ENCODE assay signal across 7 cellular contexts in genomic region chr15:92901053-92901761, GRCh38. TPM values are rescaled to one million over a fixed set of nuclear protein-coding genes. Genes with fewer than 3 reads are reported as not detected.
A peak's percentile ranks its signal among the peaks of the same experiment; 100 is the strongest.
DNase-seq lines count a peak whose midpoint lies in the region; ATAC-seq, FAIRE-seq and TF ChIP-seq lines count a peak whose summit lies in the region.

No MANE protein-coding gene starts in this region.

- H3K27me3 Mint-ChIP-seq in osteocyte (ENCODE audit: unreplicated experiment), result no peaks in the 10 kb centered on the region

- H3K9me1 ChIP-seq in endothelial cell of umbilical vein (replicated peaks; ENCODE audit: control insufficient read depth, extremely low read depth, insufficient read depth, low read length), result no peaks in the 10 kb centered on the region

- no peak for FAIRE-seq in endothelial cell of umbilical vein (lab: Jason Lieb, UNC)

- no peak for ATAC-seq in GM21528 (IDR thresholded peaks at IDR 0.05; ENCODE audit: low FRiP score, unreplicated experiment)

- H3K9me3 Mint-ChIP-seq in osteocyte (ENCODE audit: unreplicated experiment), result peaks cover 8% of the 10 kb centered on the region

- H3K79me2 ChIP-seq in GM23248 (ENCODE audit: insufficient read depth), result peaks cover 97% of the 10 kb centered on the region
- peaks cover 91% of the 10 kb centered on the region for H3K79me2 ChIP-seq in PC-9 (ENCODE audit: low read depth)
- peaks cover 92% of the 10 kb centered on the region for H3K79me2 ChIP-seq in endothelial cell of umbilical vein (ENCODE audit: control insufficient read depth, insufficient read depth, low read length)

- H3K9me2 ChIP-seq in GM23248 (ENCODE audit: insufficient read depth) (no peaks in the 10 kb centered on the region), PC-9 (ENCODE audit: insufficient read depth) (no peaks in the 10 kb centered on the region)

- CTCF ChIA-PET in PC-9 (lab: Charles Lee), result no interaction called here
- CTCF ChIA-PET in endothelial cell of umbilical vein (lab: Charles Lee), result interaction anchor here (0.7 to 6.8 kb wide), 8 partner anchors 12 to 104 kb away, joined by 3 to 67 read pairs (median 8); no protein-coding TSS in a partner anchor

- peak overlapping the region; percentile 99 for H3K9ac ChIP-seq in GM23248
- H3K9ac ChIP-seq in endothelial cell of umbilical vein (replicated peaks; ENCODE audit: extremely low read depth, insufficient read depth, low read length), result peak overlapping the region; percentile 100

- no peak overlapping the region for H2AFZ ChIP-seq in GM23248
- no peak overlapping the region for H2AFZ ChIP-seq in PC-9
- no peak overlapping the region for H2AFZ ChIP-seq in endothelial cell of umbilical vein (ENCODE audit: low read depth, low read length)

- in situ Hi-C loops in GM23248 (cut with MboI), result loop anchor here (10.0 kb wide), 1 partner anchor 96 kb away; no protein-coding TSS in a partner anchor

- H3F3A ChIP-seq in GM23248 (ENCODE audit: insufficient read depth), result peaks cover 96% of the 10 kb centered on the region
- H3F3A ChIP-seq in PC-9 (ENCODE audit: insufficient read depth, low read depth), result peaks cover 94% of the 10 kb centered on the region

- no peaks in the 10 kb centered on the region for H4K20me1 ChIP-seq in GM23248 (ENCODE audit: insufficient read depth)
- H4K20me1 ChIP-seq in PC-9 (ENCODE audit: insufficient read depth), result peaks cover 16% of the 10 kb centered on the region
- no peaks in the 10 kb centered on the region for H4K20me1 ChIP-seq in endothelial cell of umbilical vein (replicated peaks; ENCODE audit: control insufficient read depth, extremely low read depth, insufficient read depth, low read length)

- TF ChIP-seq POLR2A in endothelial cell of umbilical vein (IDR thresholded peaks at IDR 0.05; ENCODE audit: low read depth, low read length), result no peak

- POLR2A ChIA-PET in PC-9 (lab: Charles Lee; ENCODE audit: unreplicated experiment) (interaction anchor here (0.6 to 1.6 kb wide), 5 partner anchors 16 to 89 kb away, joined by 3 to 25 read pairs (median 7); no protein-coding TSS in a partner anchor), endothelial cell of umbilical vein (lab: Charles Lee) (interaction anchor here (1.6 to 2.2 kb wide), 4 partner anchors 8 to 19 kb away, joined by 10 to 52 read pairs (median 14); no protein-coding TSS in a partner anchor)

- peak; percentile 56 for DNase-seq in GM23248
- DNase-seq in PC-9, result no peak
- DNase-seq in endothelial cell of umbilical vein (ENCODE audit: low read depth, low spot score), result peak; percentile 53
- no peak for DNase-seq in osteocyte (ENCODE audit: extremely low spot score, unreplicated experiment)
- DNase-seq in amniotic stem cell (lab: John Stamatoyannopoulos, UW), result no peak
- no peak for DNase-seq in mucosa of gallbladder (ENCODE audit: low spot score)

- no peak for TF ChIP-seq CTCF in PC-9 (conservative IDR thresholded peaks at IDR 0.05)
- no peak for TF ChIP-seq CTCF in endothelial cell of umbilical vein (IDR thresholded peaks at IDR 0.05; ENCODE audit: extremely low read depth in 1 of 2, insufficient read depth in 1 of 2, low read depth in 1 of 2, low read length in 2 of 2)
- TF ChIP-seq CTCF in osteocyte (IDR thresholded peaks at IDR 0.05), result no peak

- no peaks in the 10 kb centered on the region for H3K9me3 ChIP-seq in GM23248 (ENCODE audit: low read depth)
- H3K9me3 ChIP-seq in PC-9 (ENCODE audit: insufficient read depth, low read depth), result no peaks in the 10 kb centered on the region
- H3K9me3 ChIP-seq in endothelial cell of umbilical vein (replicated peaks; ENCODE audit: control insufficient read depth, insufficient read depth, low read length), result no peaks in the 10 kb centered on the region

- TSS peak; percentile 53 for BruUV-seq in PC-9 (replicated peaks; lab: Mats Ljungman, UMichigan)
- TSS peak; percentile 38 for BruUV-seq in endothelial cell of umbilical vein (replicated peaks; lab: Mats Ljungman, UMichigan)

- dilution Hi-C loops in endothelial cell of umbilical vein (cut with MboI; ENCODE audit: extremely low pct_ligation_motif_present, low sequenced_read_pairs), result loop anchor here (25.0 kb wide), 1 partner anchor 89 kb away; no protein-coding TSS in a partner anchor

- H3K4me3 ChIP-seq in GM23248 (peak overlapping the region; percentile 97), PC-9 (peak overlapping the region; percentile 94), endothelial cell of umbilical vein (replicated peaks in 1 of 3; ENCODE audit: insufficient read depth in 1 of 3, low read depth in 1 of 3, low read length in 3 of 3) (peak overlapping the region; percentile 64 to 100 (median 97))

- H3K36me3 ChIP-seq in GM23248 (ENCODE audit: low read depth) (peaks cover 58% of the 10 kb centered on the region), PC-9 (ENCODE audit: low read depth) (peaks cover 70% of the 10 kb centered on the region), endothelial cell of umbilical vein (ENCODE audit: control insufficient read depth in 2 of 2, extremely low read depth in 1 of 2, insufficient read depth in 2 of 2, low read length in 2 of 2) (peaks cover 2 to 15% of the 10 kb centered on the region in 2 experiments)

- H3K4me1 ChIP-seq in GM23248 (ENCODE audit: insufficient read depth), result peaks cover 45% of the 10 kb centered on the region
- peaks cover 19% of the 10 kb centered on the region for H3K4me1 ChIP-seq in PC-9 (replicated peaks; ENCODE audit: insufficient read depth)
- peaks cover 24% of the 10 kb centered on the region for H3K4me1 ChIP-seq in endothelial cell of umbilical vein (ENCODE audit: control insufficient read depth, extremely low read depth, insufficient read depth, low read length)

- peak overlapping the region; percentile 100 for H3K27ac Mint-ChIP-seq in osteocyte (ENCODE audit: unreplicated experiment)

- peak overlapping the region; percentile 99 for H3K4me2 ChIP-seq in GM23248 (ENCODE audit: unreplicated experiment)
- peak overlapping the region; percentile 97 for H3K4me2 ChIP-seq in PC-9
- peak overlapping the region; percentile 99 for H3K4me2 ChIP-seq in endothelial cell of umbilical vein (ENCODE audit: insufficient read depth, low read length)

- H3K27ac ChIP-seq in GM23248 (peak overlapping the region; percentile 98), PC-9 (peak overlapping the region; percentile 98), endothelial cell of umbilical vein (ENCODE audit: insufficient read depth, low read depth, low read length) (peak overlapping the region; percentile 98)

- H3K27me3 ChIP-seq in GM23248 (replicated peaks; ENCODE audit: insufficient read depth) (no peaks in the 10 kb centered on the region), PC-9 (ENCODE audit: insufficient read depth, low read depth) (no peaks in the 10 kb centered on the region), endothelial cell of umbilical vein (ENCODE audit: control insufficient read depth in 2 of 2, insufficient read depth in 2 of 2, low read length in 2 of 2) (no peaks in the 10 kb centered on the region)

- peak overlapping the region; percentile 94 for H3K4me3 Mint-ChIP-seq in osteocyte (ENCODE audit: unreplicated experiment)

- peaks cover 62% of the 10 kb centered on the region for H3K4me1 Mint-ChIP-seq in osteocyte (ENCODE audit: unreplicated experiment)

- intact Hi-C loops in PC-9 (cut with micrococcal nuclease; ENCODE audit: unreplicated experiment), result no loop called here
- intact Hi-C loops in endothelial cell of umbilical vein (cut with micrococcal nuclease), result loop anchor here (10.0 kb wide), 1 partner anchor 366 kb away; no protein-coding TSS in a partner anchor

- 0 to 1% methylated on average over 9 of the region's 9 CpGs for WGBS in GM23248 (ENCODE audit: low coverage in 1 of 2, low lambda C conversion rate in 2 of 2, missing lambda C conversion rate in 2 of 2), 2 experiments

- peaks cover 55% of the 10 kb centered on the region for H3K36me3 Mint-ChIP-seq in osteocyte (ENCODE audit: unreplicated experiment)

TF ChIP-seq in endothelial cell of umbilical vein, 7 proteins besides CTCF, POLR2A, EP300 and RAD21:
- TF ChIP-seq JUN (IDR thresholded peaks at IDR 0.05; ENCODE audit: borderline replicate concordance, insufficient read depth, insufficient read length, low read depth), result no peak
- TF ChIP-seq EZH2 (IDR thresholded peaks at IDR 0.05; ENCODE audit: borderline replicate concordance, low read depth, low read length, severe bottlenecking), result no peak
- no peak for TF ChIP-seq POLR2AphosphoS5 (IDR thresholded peaks at IDR 0.05; ENCODE audit: insufficient read depth, low read depth, low read length)

RNA-seq across cellular contexts. Expression of gene CHD2, which starts 1.1 kb away (rescaled TPM):
- 39.0 and 54.4 TPM in 2 replicates for total RNA-seq in GM23248 (2014; rRNA removed; shearing (Covaris generic))
- polyA plus RNA-seq in GM23248 (2016; fragmentation: Nextera tagmentation; extraction: Ambion mirVana) (36.5 and 37.0 TPM in 2 replicates), endothelial cell of umbilical vein (35.9 and 53.8 TPM in 2 replicates)
- total RNA-seq in PC-9 (2021) (105 and 120 TPM in 2 replicates), endothelial cell of umbilical vein (97.9 and 102 TPM in 2 replicates), osteocyte (89.9 and 102 TPM in 2 replicates), mucosa of gallbladder (124 TPM)
- polyA plus RNA-seq in endothelial cell of umbilical vein (2011; cell fraction: cytosol; rRNA removed), result 34.4 and 35.9 TPM in 2 replicates
- 242 and 270 TPM in 2 replicates for polyA plus RNA-seq in endothelial cell of umbilical vein (2011; cell fraction: nucleus; rRNA removed)
- polyA plus RNA-seq in endothelial cell of umbilical vein (2012), result 47.9 and 49.9 TPM in 2 replicates
- 140 and 151 TPM in 2 replicates for polyA minus RNA-seq in endothelial cell of umbilical vein
- 29.8 TPM for polyA minus RNA-seq in endothelial cell of umbilical vein (2011; cell fraction: cytosol; rRNA and poly(A)+ RNA removed)
- 377 and 533 TPM in 2 replicates for polyA minus RNA-seq in endothelial cell of umbilical vein (2011; cell fraction: nucleus; rRNA and poly(A)+ RNA removed)

Comparison
In these comparisons a context has a peak if more than half of its experiments do, and no peak if none do; other contexts are left out.
1. DNase-seq: peak in GM23248 (single experiment) and endothelial cell of umbilical vein (single experiment); none in PC-9 (0 of 2), osteocyte (single experiment), amniotic stem cell (single experiment) and mucosa of gallbladder (single experiment).
2. Peak in every context shown above with its lines, with median percentiles within 50 percentile points of each other: H3K27ac ChIP-seq, H3K4me2 ChIP-seq and H3K4me3 ChIP-seq.